In the genomic region with DNA sequence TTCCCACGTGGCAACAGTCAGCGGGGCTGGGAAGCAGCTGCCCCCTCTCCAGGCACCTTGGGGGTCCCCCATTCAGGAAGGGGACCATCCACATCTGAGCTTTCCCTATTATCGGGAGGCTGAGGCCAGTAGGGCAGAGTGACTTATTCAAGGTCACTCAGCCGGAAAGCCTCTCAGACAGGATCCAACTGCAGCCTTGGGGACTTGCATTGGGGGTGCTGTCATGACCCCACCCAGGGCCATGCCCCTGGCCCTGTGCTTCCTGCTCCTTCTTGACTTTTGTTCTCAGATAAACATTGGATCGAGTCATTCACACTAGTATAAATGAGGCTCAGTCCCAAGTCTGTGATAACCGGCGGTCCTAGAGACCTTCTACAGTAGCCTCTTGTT, we compare ENCODE assay signal across 31 cellular contexts. TPM values are rescaled to one million over a fixed set of nuclear protein-coding genes. Genes with fewer than 3 reads are reported as not detected.
"Had no signal": no experiment of that assay in that cellular context is flagged by ENCODE, and none has a peak within 500 bp of the region (broad histone marks: within the 10 kb centered on the region; RNA-seq: fewer than 3 reads in every experiment).

No MANE protein-coding gene starts in this region.

- H3K27ac ChIP-seq: RWPE1, VCaP had no signal

- ATAC-seq: activated naive CD8-positive, alpha-beta T cell treated with anti-CD3 and anti-CD28 coated beads, Interleukin-2, amount 50 U/mL, for 24 hours; activated T-cell treated with anti-CD3 and anti-CD28 coated beads, Interleukin-2, amount 50 U/mL, for 4 hours; PC-3 had no signal

- DNase-seq: activated B cell treated with CpG ODN at 0.5 μM for 24 hours; activated CD4-positive, alpha-beta memory T cell treated with anti-CD3 and anti-CD28 coated beads for 36 hours; activated CD4-positive, alpha-beta T cell treated with anti-CD3 and anti-CD28 coated beads for 4 hours; activated CD4-positive, alpha-beta T cell treated with anti-CD3 and anti-CD28 coated beads, Interleukin-2, amount 50 U/mL, for 1 hour; activated CD4-positive, CD25-positive, alpha-beta regulatory T cell treated with anti-CD3 and anti-CD28 coated beads, Interleukin-2, amount 50 U/mL, for 72 hours; activated CD8-positive, alpha-beta memory T cell treated with anti-CD3 and anti-CD28 coated beads, Interleukin-2, amount 50 U/mL, for 4 hours; activated effector memory CD4-positive, alpha-beta T cell treated with Interleukin-2 at 50 U/mL for 16 hours; activated naive CD4-positive, alpha-beta T cell treated with anti-CD3 and anti-CD28 coated beads, Interleukin-2, amount 10 ng/mL, durations not matched to agents 7 days and 5 days; activated naive CD8-positive, alpha-beta T cell treated with anti-CD3 and anti-CD28 coated beads, Interleukin-2, amount 50 U/mL, for 24 hours; activated T-cell treated with anti-CD3 and anti-CD28 coated beads for 4 hours; activated T-cell treated with anti-CD3 and anti-CD28 coated beads, Interleukin-2, amount 50 U/mL, for 4 hours; anterior cingulate cortex; Kasumi-1; KG1; MM.1S; MV-4-11; NCI-H1092; NCI-H1436 treated with DMSO at 0.1 percent for 48 hours; NCI-H1694 treated with DMSO at 0.1 percent for 48 hours; NCI-H2029; NCI-H345; NCI-H526; NCI-H748 treated with DMSO at 0.1 percent for 48 hours; NK-92 treated with Interleukin-12 subunit alpha and Interleukin-12 subunit beta, amount 100 ng/mL, for 24 hours; PC-3; SW 1271; T-helper 1 cell; T-helper 2 cell; T-helper 9 cell had no signal

RNA-seq across cellular contexts. Expression of gene BEGAIN, which starts 12.6 kb away (rescaled TPM):
- total RNA-seq: activated B cell treated with CpG ODN at 0.5 μM for 24 hours had no signal
